Comparison of ENCODE assay signal across 7 cellular contexts in genomic region chr9:130240410-130241197, GRCh38. TPM values are rescaled to one million over a fixed set of nuclear protein-coding genes. Genes with fewer than 3 reads are reported as not detected.
DNase-seq lines count a peak whose midpoint lies in the region; TF ChIP-seq lines count a peak whose summit lies in the region.

No MANE protein-coding gene starts in this region.

- CTCF ChIA-PET in activated naive CD4-positive, alpha-beta T cell treated with anti-CD3 and anti-CD28 coated beads, Interleukin-2, amount 10 ng/mL, durations not matched to agents 7 days and 5 days (lab: Charles Lee), result interaction anchor here (7.9 kb wide), 1 partner anchor 132 kb away, joined by 52 read pairs; no protein-coding TSS in a partner anchor

- TF ChIP-seq CTCF in HL-60 (IDR thresholded peaks at IDR 0.05; ENCODE audit: insufficient read depth, low read length), result no peak

- H3K4me3 Mint-ChIP-seq in activated naive CD4-positive, alpha-beta T cell treated with anti-CD3 and anti-CD28 coated beads, Interleukin-2, amount 10 ng/mL, durations not matched to agents 7 days and 5 days, result no peak overlapping the region

- intact Hi-C loops in head of caudate nucleus (cut with DNase I), result no loop called here

- no peak overlapping the region; the same call in 1 of the 2 replicates for H3K27ac ChIP-seq in HL-60 (replicated peaks)

- H3K27ac Mint-ChIP-seq in activated naive CD4-positive, alpha-beta T cell treated with anti-CD3 and anti-CD28 coated beads, Interleukin-2, amount 10 ng/mL, durations not matched to agents 7 days and 5 days, result no peak overlapping the region

- no peaks in the 10 kb centered on the region for H3K36me3 Mint-ChIP-seq in activated naive CD4-positive, alpha-beta T cell treated with anti-CD3 and anti-CD28 coated beads, Interleukin-2, amount 10 ng/mL, durations not matched to agents 7 days and 5 days

- peak; percentile 70 for DNase-seq in ELF-1 (ENCODE audit: low read depth, low spot score)
- DNase-seq in HL-60 (ENCODE audit: low read depth in 1 of 2, low spot score in 1 of 2), result peak; percentile 57 to 87
- DNase-seq in NCI-H774 (lab: John Stamatoyannopoulos, UW), result peak; percentile 79
- peak; percentile 50 for DNase-seq in activated naive CD4-positive, alpha-beta T cell treated with anti-CD3 and anti-CD28 coated beads, Interleukin-2, amount 10 ng/mL, durations not matched to agents 7 days and 5 days
- peak; percentile 52 to 93 (median 77) for DNase-seq in head of caudate nucleus
- peak; percentile 33 for DNase-seq in pulmonary artery endothelial cell (ENCODE audit: low read depth, low spot score)
- no peak for DNase-seq in effector CD8-positive, alpha-beta T cell (lab: John Stamatoyannopoulos, UW)

- no peak overlapping the region for H3K4me3 ChIP-seq in HL-60 (replicated peaks; ENCODE audit: insufficient read depth, low read length)

- no peaks in the 10 kb centered on the region for H3K9me3 Mint-ChIP-seq in activated naive CD4-positive, alpha-beta T cell treated with anti-CD3 and anti-CD28 coated beads, Interleukin-2, amount 10 ng/mL, durations not matched to agents 7 days and 5 days

- H3K4me1 Mint-ChIP-seq in activated naive CD4-positive, alpha-beta T cell treated with anti-CD3 and anti-CD28 coated beads, Interleukin-2, amount 10 ng/mL, durations not matched to agents 7 days and 5 days, result peaks cover 31% of the 10 kb centered on the region

- no peaks in the 10 kb centered on the region for H3K27me3 ChIP-seq in HL-60 (ENCODE audit: insufficient read depth, poor library complexity, severe bottlenecking)

- peaks cover 28% of the 10 kb centered on the region for H3K27me3 Mint-ChIP-seq in activated naive CD4-positive, alpha-beta T cell treated with anti-CD3 and anti-CD28 coated beads, Interleukin-2, amount 10 ng/mL, durations not matched to agents 7 days and 5 days

RNA-seq across cellular contexts. Expression of gene HMCN2, which starts 25.0 kb away (rescaled TPM):
- under 0.01 TPM in 2 replicates for total RNA-seq in pulmonary artery endothelial cell
